Comparison of ENCODE assay signal across 8 cellular contexts in the genomic region with DNA sequence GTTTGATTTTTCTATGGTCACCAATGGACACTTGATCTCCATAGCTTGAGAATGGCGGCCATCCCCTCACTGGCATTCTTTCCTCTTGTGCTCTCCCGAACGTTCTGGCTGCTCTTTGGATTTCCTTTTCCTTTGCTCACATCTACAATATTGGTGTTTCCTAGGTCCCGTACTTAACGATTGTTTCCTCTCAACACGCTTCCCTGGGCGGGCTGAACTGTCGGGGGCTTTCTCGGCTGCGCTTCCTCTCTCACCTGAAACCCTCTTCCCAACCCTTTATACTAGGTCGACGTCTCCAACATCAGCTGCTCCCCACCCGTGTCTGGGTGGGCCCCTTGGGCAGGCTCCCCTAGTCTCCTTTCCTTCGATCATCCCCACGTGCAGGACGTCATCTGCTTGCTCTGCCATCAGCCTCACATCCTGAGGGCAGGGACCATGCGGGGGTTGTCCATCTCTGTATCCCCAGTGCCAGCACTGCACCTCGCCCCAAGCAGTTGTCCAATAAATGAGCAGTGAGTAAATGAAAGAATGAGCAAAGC. TPM values are rescaled to one million over a fixed set of nuclear protein-coding genes. Genes with fewer than 3 reads are reported as not detected.
DNase-seq lines count a peak whose midpoint lies in the region; ATAC-seq and TF ChIP-seq lines count a peak whose summit lies in the region.

No MANE protein-coding gene starts in this region.

- peaks cover 5% of the 10 kb centered on the region for H3K36me3 ChIP-seq in BLaER1
- no peaks in the 10 kb centered on the region for H3K36me3 ChIP-seq in body of pancreas (replicated peaks in 1 of 2; ENCODE audit: insufficient read depth in 1 of 2, low read depth in 2 of 2)
- H3K36me3 ChIP-seq in mesendoderm (ENCODE audit: control insufficient read depth, insufficient read depth, low read length) = no peaks in the 10 kb centered on the region

- TF ChIP-seq POLR2A in body of pancreas (IDR thresholded peaks at IDR 0.05) = no peak

- no peak overlapping the region for H2AK5ac ChIP-seq in mesendoderm (ENCODE audit: low read length)

- H4K8ac ChIP-seq in mesendoderm (ENCODE audit: low read depth, low read length) = peak overlapping the region; percentile 69

- peak overlapping the region; percentile 66 for H3K23ac ChIP-seq in mesendoderm (ENCODE audit: low read length)

- H3K56ac ChIP-seq in mesendoderm (ENCODE audit: low read length) = peak overlapping the region; percentile 97

- H3K4me1 ChIP-seq in BLaER1 (peaks cover 34% of the 10 kb centered on the region), body of pancreas (peaks cover 27% of the 10 kb centered on the region), mesendoderm (ENCODE audit: control insufficient read depth, low read depth, low read length) (peaks cover 2% of the 10 kb centered on the region)

- H3K9ac ChIP-seq in BLaER1 = peak overlapping the region; percentile 84
- peak overlapping the region; percentile 91 for H3K9ac ChIP-seq in mesendoderm (ENCODE audit: low read length)

- peak overlapping the region; percentile 61 for H3K4ac ChIP-seq in mesendoderm (ENCODE audit: low read depth, low read length)

- H2BK5ac ChIP-seq in mesendoderm (ENCODE audit: low read length) = peak overlapping the region; percentile 55

- WGBS in body of pancreas, 2 donors = 53 to 56% methylated on average over 18 of the region's 18 CpGs
- no CpG with 5 or more reads among the region's 18 CpGs for WGBS in mesendoderm (ENCODE audit: extremely low coverage, insufficient coverage, low lambda C conversion rate)

- peaks cover 2% of the 10 kb centered on the region for H3K79me2 ChIP-seq in mesendoderm (ENCODE audit: control insufficient read depth, insufficient read depth, low read length)

- H4K20me1 ChIP-seq in BLaER1 = peaks cover 23% of the 10 kb centered on the region; the same call in 1 of the 2 replicates

- peaks cover 6% of the 10 kb centered on the region for H3K79me1 ChIP-seq in mesendoderm (ENCODE audit: low read length)

- peak overlapping the region; percentile 91 for H4K5ac ChIP-seq in mesendoderm (ENCODE audit: low read length)

- DNase-seq in body of pancreas = no peak
- DNase-seq in mesendoderm = no peak
- DNase-seq in ecto neural progenitor cell (ENCODE audit: low spot score) = no peak
- no peak for DNase-seq in NCI-H2171 (lab: John Stamatoyannopoulos, UW)
- DNase-seq in effector CD8-positive, alpha-beta T cell (lab: John Stamatoyannopoulos, UW) = no peak
- DNase-seq in SKM-1 (lab: John Stamatoyannopoulos, UW; ENCODE audit: unreplicated experiment) = no peak

- peak overlapping the region; percentile 85 for H3K18ac ChIP-seq in mesendoderm (ENCODE audit: low read length)

- ATAC-seq in HG02678 (IDR thresholded peaks at IDR 0.05; ENCODE audit: unreplicated experiment) = peak; percentile 29
- ATAC-seq in body of pancreas = no peak

- H3K9me3 ChIP-seq in BLaER1 (no peaks in the 10 kb centered on the region), body of pancreas (no peaks in the 10 kb centered on the region)

- H3K27ac ChIP-seq in BLaER1 = peak overlapping the region; percentile 90
- H3K27ac ChIP-seq in body of pancreas = peak overlapping the region in 3 of 4 donors; percentile 71 to 85 (median 84)
- no peak overlapping the region for H3K27ac ChIP-seq in mesendoderm (ENCODE audit: low read depth, low read length)

- intact Hi-C loops in body of pancreas (cut with DNase I) = no loop called here

- H3K4me2 ChIP-seq in BLaER1 = peak overlapping the region; percentile 80
- H3K4me2 ChIP-seq in mesendoderm (ENCODE audit: low read length) = peak overlapping the region; percentile 73

- H2BK120ac ChIP-seq in mesendoderm (ENCODE audit: low read depth, low read length) = no peak overlapping the region

- H3K27me3 ChIP-seq in BLaER1 (no peaks in the 10 kb centered on the region), body of pancreas (no peaks in the 10 kb centered on the region), mesendoderm (ENCODE audit: insufficient read depth, low read length, poor library complexity) (no peaks in the 10 kb centered on the region)

- H3K4me3 ChIP-seq in BLaER1 = peak overlapping the region; percentile 92
- peak overlapping the region; percentile 89 to 93 for H3K4me3 ChIP-seq in body of pancreas
- H3K4me3 ChIP-seq in mesendoderm (ENCODE audit: low read length) = peak overlapping the region; percentile 95

- no peak for TF ChIP-seq CTCF in body of pancreas (IDR thresholded peaks at IDR 0.05)

- no peak overlapping the region for H2BK15ac ChIP-seq in mesendoderm (replicated peaks; ENCODE audit: low read depth)

RNA-seq across cellular contexts. Expression of a gene that starts 0.6 kb away (rescaled TPM):
- total RNA-seq in body of pancreas = 100 to 1,000 TPM in 1 of 2 donors, 10 to 100 TPM in 1; 27.8 to 113 TPM
- polyA plus RNA-seq in mesendoderm (2013, experiment 1 of 2) = 8.9 TPM
- polyA plus RNA-seq in mesendoderm (2013, experiment 2 of 2) = 9.4 TPM

RNA-seq across cellular contexts. Expression of a gene that starts 34.7 kb away (rescaled TPM):
- total RNA-seq in body of pancreas = 1 to 10 TPM in 1 of 2 donors, not detected in 1; 1.3 TPM
- 0.37 TPM for polyA plus RNA-seq in mesendoderm (2013, experiment 1 of 2)
- polyA plus RNA-seq in mesendoderm (2013, experiment 2 of 2) = 0.22 TPM
